ENCODE assay signal across 10 cellular contexts in genomic region chr22:20083891-20084546, GRCh38. TPM values are rescaled to one million over a fixed set of nuclear protein-coding genes. Genes with fewer than 3 reads are reported as not detected.
DNase-seq lines count a peak whose midpoint lies in the region; ATAC-seq lines count a peak whose summit lies in the region.
"Had no signal": no experiment of that assay in that cellular context is flagged by ENCODE, and none has a peak within 500 bp of the region (broad histone marks: within the 10 kb centered on the region; RNA-seq: fewer than 3 reads in every experiment).

No MANE protein-coding gene starts in this region.

- H3K4me1 ChIP-seq in right cardiac atrium (ENCODE audit: control insufficient read depth, insufficient read depth, low read length), result peaks cover 26% of the 10 kb centered on the region
- H3K4me1 ChIP-seq in iPS-20b (ENCODE audit: insufficient read depth, low read length), result peaks cover 16% of the 10 kb centered on the region; the same call in 1 of the 2 replicates

- H3K27me3 Mint-ChIP-seq in T-helper 17 cell, result no peaks in the 10 kb centered on the region
- no peaks in the 10 kb centered on the region for H3K27me3 Mint-ChIP-seq in stimulated activated memory B cell treated with anti-CD40 and anti-IgM and Interleukin-4, amounts not matched to agents 10 μg/mL and 1 μg/mL and 100 μg/mL, for 72 hours

- WGBS in right cardiac atrium, result 68% methylated on average over 10 of the region's 10 CpGs

- H3K4me1 Mint-ChIP-seq in T-helper 17 cell, result peaks cover 44% of the 10 kb centered on the region
- H3K4me1 Mint-ChIP-seq in stimulated activated memory B cell treated with anti-CD40 and anti-IgM and Interleukin-4, amounts not matched to agents 10 μg/mL and 1 μg/mL and 100 μg/mL, for 72 hours, result peaks cover 51% of the 10 kb centered on the region

- intact Hi-C loops in Right ventricle myocardium superior (cut with DNase I) (no loop called here), right cardiac atrium (cut with DNase I) (loop anchor here in 1 of 4 donors (5.0 kb wide), 1 partner anchor 57 kb away; no protein-coding TSS in a partner anchor)

- peaks cover 57% of the 10 kb centered on the region for H3K36me3 ChIP-seq in iPS-20b (ENCODE audit: insufficient read depth, low read depth, low read length)

- H3K9ac ChIP-seq in iPS-20b (ENCODE audit: low read depth, low read length), result peak overlapping the region; percentile 59; the same call in 1 of the 2 replicates

- peak overlapping the region; percentile 61 for H3K4me3 Mint-ChIP-seq in T-helper 17 cell
- no peak overlapping the region for H3K4me3 Mint-ChIP-seq in stimulated activated memory B cell treated with anti-CD40 and anti-IgM and Interleukin-4, amounts not matched to agents 10 μg/mL and 1 μg/mL and 100 μg/mL, for 72 hours

- peak overlapping the region; percentile 65 for H3K27ac Mint-ChIP-seq in T-helper 17 cell
- peak overlapping the region; percentile 10 for H3K27ac Mint-ChIP-seq in stimulated activated memory B cell treated with anti-CD40 and anti-IgM and Interleukin-4, amounts not matched to agents 10 μg/mL and 1 μg/mL and 100 μg/mL, for 72 hours

- DNase-seq in Right ventricle myocardium superior (peak; percentile 20), right cardiac atrium (no peak), T-helper 17 cell (no peak), NCI-H1417 (lab: John Stamatoyannopoulos, UW) (no peak), activated gamma-delta T cell treated with Interleukin-2 at 50 U/mL for 16 hours (no peak), HuH-7.5 (ENCODE audit: low spot score) (no peak)
- DNase-seq: activated CD4-positive, alpha-beta T cell treated with anti-CD3 and anti-CD28 coated beads, Interleukin-2, amount 50 U/mL, for 1 hour; NCI-H187 treated with DMSO at 0.1 percent for 48 hours had no signal

- ATAC-seq in Right ventricle myocardium superior (ENCODE audit: poor library complexity), result no peak
- ATAC-seq in right cardiac atrium, result no peak
- no peak for ATAC-seq in T-helper 17 cell
- ATAC-seq in stimulated activated memory B cell treated with anti-CD40 and anti-IgM and Interleukin-4, amounts not matched to agents 10 μg/mL and 1 μg/mL and 100 μg/mL, for 72 hours, result no peak

- H3K4me3 ChIP-seq in right cardiac atrium (ENCODE audit: low read length) (no peak overlapping the region), iPS-20b (ENCODE audit: low read length) (0 out of 2 replicates have a peak overlapping the region, but pooled peaks have one; percentile 7)

- H3K9me3 Mint-ChIP-seq in stimulated activated memory B cell treated with anti-CD40 and anti-IgM and Interleukin-4, amounts not matched to agents 10 μg/mL and 1 μg/mL and 100 μg/mL, for 72 hours, result no peaks in the 10 kb centered on the region

- H3K27ac ChIP-seq in right cardiac atrium (ENCODE audit: low read length) (no peak overlapping the region), iPS-20b (ENCODE audit: low read length) (no peak overlapping the region)

- H3K9me3 ChIP-seq in right cardiac atrium (ENCODE audit: control insufficient read depth, low read length), result no peaks in the 10 kb centered on the region
- H3K9me3 ChIP-seq in T-helper 17 cell (ENCODE audit: control insufficient read depth, low read length, poor library complexity, severe bottlenecking), result no peaks in the 10 kb centered on the region
- H3K9me3 ChIP-seq in iPS-20b (ENCODE audit: insufficient read depth, low read depth, low read length), result no peaks in the 10 kb centered on the region

- H3K36me3 Mint-ChIP-seq in T-helper 17 cell (ENCODE audit: low read depth), result peaks cover 7% of the 10 kb centered on the region
- H3K36me3 Mint-ChIP-seq in stimulated activated memory B cell treated with anti-CD40 and anti-IgM and Interleukin-4, amounts not matched to agents 10 μg/mL and 1 μg/mL and 100 μg/mL, for 72 hours, result peaks cover 30% of the 10 kb centered on the region

- no peaks in the 10 kb centered on the region for H3K27me3 ChIP-seq in right cardiac atrium (ENCODE audit: control insufficient read depth, insufficient read depth)
- no peaks in the 10 kb centered on the region for H3K27me3 ChIP-seq in iPS-20b (ENCODE audit: insufficient read depth, low read length)

RNA-seq across cellular contexts. Expression of gene DGCR8, which starts 4.0 kb away (rescaled TPM):
- total RNA-seq in Right ventricle myocardium superior (15.4 TPM), right cardiac atrium (10 to 100 TPM; 15.5 to 18.6 (median 17.0) TPM), T-helper 17 cell (10 to 100 TPM; 32.0 to 37.9 TPM)
- polyA plus RNA-seq in right cardiac atrium, result 11.2 TPM

RNA-seq across cellular contexts. Expression of gene RANBP1, which starts 31.9 kb away (rescaled TPM):
- total RNA-seq in Right ventricle myocardium superior (32.7 TPM), right cardiac atrium (10 to 100 TPM; 32.5 to 46.8 (median 39.5) TPM), T-helper 17 cell (10 to 100 TPM; 65.7 to 75.2 TPM)
- 33.3 TPM for polyA plus RNA-seq in right cardiac atrium

RNA-seq across cellular contexts. Expression of gene TRMT2A, which starts 33.0 kb away (rescaled TPM):
- total RNA-seq in Right ventricle myocardium superior (21.9 TPM), right cardiac atrium (10 to 100 TPM; 23.1 to 32.0 (median 29.7) TPM), T-helper 17 cell (10 to 100 TPM; 77.1 to 85.5 TPM)
- 23.1 TPM for polyA plus RNA-seq in right cardiac atrium

RNA-seq across cellular contexts. Expression of gene ZDHHC8, which starts 47.6 kb away (rescaled TPM):
- total RNA-seq in Right ventricle myocardium superior, result 39.2 TPM
- total RNA-seq in right cardiac atrium, result 10 to 100 TPM; 49.1 to 64.7 (median 55.7) TPM
- 34.2 TPM for polyA plus RNA-seq in right cardiac atrium
- 10 to 100 TPM; 60.1 to 75.8 TPM for total RNA-seq in T-helper 17 cell
